In genomic region chr12:124938606-124939427, GRCh38 we compare ENCODE assay signal across 1 cellular context.
TF ChIP-seq lines count a peak whose summit lies in the region.

No MANE protein-coding gene starts in this region.

TF ChIP-seq in HepG2, 621 proteins besides CTCF, POLR2A, EP300 and RAD21 (continued from another document):
- TF ChIP-seq GABPA (IDR thresholded peaks at IDR 0.05; ENCODE audit: low read depth, low read length) (no peak), GABPA (CRISPR knock-in tag; IDR thresholded peaks at IDR 0.05; ENCODE audit: low read depth) (peak; percentile 32; the same call in 1 of the 2 replicates), ZBTB42 (CRISPR knock-in tag; IDR thresholded peaks at IDR 0.05) (no peak), REL (CRISPR knock-in tag; conservative IDR thresholded peaks at IDR 0.05) (no peak; the same call in 1 of the 2 replicates), SETDB1 (CRISPR knock-in tag; IDR thresholded peaks at IDR 0.05; ENCODE audit: borderline replicate concordance) (no peak), MEIS1 (CRISPR knock-in tag; IDR thresholded peaks at IDR 0.05; ENCODE audit: borderline replicate concordance) (no peak), POLR2AphosphoS2 (IDR thresholded peaks at IDR 0.05; ENCODE audit: low read depth, low read length) (no peak), THAP7 (CRISPR knock-in tag; IDR thresholded peaks at IDR 0.05) (no peak)
- TF ChIP-seq, protein P1, sequence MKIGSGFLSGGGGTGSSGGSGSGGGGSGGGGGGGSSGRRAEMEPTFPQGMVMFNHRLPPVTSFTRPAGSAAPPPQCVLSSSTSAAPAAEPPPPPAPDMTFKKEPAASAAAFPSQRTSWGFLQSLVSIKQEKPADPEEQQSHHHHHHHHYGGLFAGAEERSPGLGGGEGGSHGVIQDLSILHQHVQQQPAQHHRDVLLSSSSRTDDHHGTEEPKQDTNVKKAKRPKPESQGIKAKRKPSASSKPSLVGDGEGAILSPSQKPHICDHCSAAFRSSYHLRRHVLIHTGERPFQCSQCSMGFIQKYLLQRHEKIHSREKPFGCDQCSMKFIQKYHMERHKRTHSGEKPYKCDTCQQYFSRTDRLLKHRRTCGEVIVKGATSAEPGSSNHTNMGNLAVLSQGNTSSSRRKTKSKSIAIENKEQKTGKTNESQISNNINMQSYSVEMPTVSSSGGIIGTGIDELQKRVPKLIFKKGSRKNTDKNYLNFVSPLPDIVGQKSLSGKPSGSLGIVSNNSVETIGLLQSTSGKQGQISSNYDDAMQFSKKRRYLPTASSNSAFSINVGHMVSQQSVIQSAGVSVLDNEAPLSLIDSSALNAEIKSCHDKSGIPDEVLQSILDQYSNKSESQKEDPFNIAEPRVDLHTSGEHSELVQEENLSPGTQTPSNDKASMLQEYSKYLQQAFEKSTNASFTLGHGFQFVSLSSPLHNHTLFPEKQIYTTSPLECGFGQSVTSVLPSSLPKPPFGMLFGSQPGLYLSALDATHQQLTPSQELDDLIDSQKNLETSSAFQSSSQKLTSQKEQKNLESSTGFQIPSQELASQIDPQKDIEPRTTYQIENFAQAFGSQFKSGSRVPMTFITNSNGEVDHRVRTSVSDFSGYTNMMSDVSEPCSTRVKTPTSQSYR (CRISPR knock-in tag; IDR thresholded peaks at IDR 0.05; ENCODE audit: borderline replicate concordance), result no peak
- TF ChIP-seq, protein P2, sequence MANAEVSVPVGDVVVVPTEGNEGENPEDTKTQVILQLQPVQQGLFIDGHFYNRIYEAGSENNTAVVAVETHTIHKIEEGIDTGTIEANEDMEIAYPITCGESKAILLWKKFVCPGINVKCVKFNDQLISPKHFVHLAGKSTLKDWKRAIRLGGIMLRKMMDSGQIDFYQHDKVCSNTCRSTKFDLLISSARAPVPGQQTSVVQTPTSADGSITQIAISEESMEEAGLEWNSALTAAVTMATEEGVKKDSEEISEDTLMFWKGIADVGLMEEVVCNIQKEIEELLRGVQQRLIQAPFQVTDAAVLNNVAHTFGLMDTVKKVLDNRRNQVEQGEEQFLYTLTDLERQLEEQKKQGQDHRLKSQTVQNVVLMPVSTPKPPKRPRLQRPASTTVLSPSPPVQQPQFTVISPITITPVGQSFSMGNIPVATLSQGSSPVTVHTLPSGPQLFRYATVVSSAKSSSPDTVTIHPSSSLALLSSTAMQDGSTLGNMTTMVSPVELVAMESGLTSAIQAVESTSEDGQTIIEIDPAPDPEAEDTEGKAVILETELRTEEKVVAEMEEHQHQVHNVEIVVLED (CRISPR knock-in tag; IDR thresholded peaks at IDR 0.05; ENCODE audit: borderline replicate concordance), result no peak
